Comparison of ENCODE assay signal across 8 cellular contexts in genomic region chr7:149261321-149261828, GRCh38. TPM values are rescaled to one million over a fixed set of nuclear protein-coding genes. Genes with fewer than 3 reads are reported as not detected.
DNase-seq lines count a peak whose midpoint lies in the region; ATAC-seq, FAIRE-seq and TF ChIP-seq lines count a peak whose summit lies in the region.

No MANE protein-coding gene starts in this region.

- peaks cover 0 to 7% of the 10 kb centered on the region in 2 donors for H3K36me3 ChIP-seq in vagina

- peak overlapping the region; percentile 90 for H3K27ac ChIP-seq in vagina

- ATAC-seq in GM21723 (IDR thresholded peaks at IDR 0.05; ENCODE audit: unreplicated experiment) (peak; percentile 18), GM21737 (IDR thresholded peaks at IDR 0.05; ENCODE audit: unreplicated experiment) (no peak)

- H3K27me3 ChIP-seq in mononuclear cell (ENCODE audit: insufficient read depth, low read length) (no peaks in the 10 kb centered on the region), vagina (no peaks in the 10 kb centered on the region)

- peak; percentile 66 for DNase-seq in DMS53 (lab: John Stamatoyannopoulos, UW)
- DNase-seq in RCC 7860 (ENCODE audit: low spot score): peak; percentile 14
- peak; percentile 29 for DNase-seq in dermis blood vessel endothelial cell
- DNase-seq in vagina (ENCODE audit: extremely low spot score in 2 of 2): no peak
- DNase-seq in DMS79 treated with DMSO at 0.1 percent for 48 hours (lab: John Stamatoyannopoulos, UW): no peak

- intact Hi-C loops in vagina (cut with DNase I): no loop called here

- H3K4me3 ChIP-seq in mononuclear cell (ENCODE audit: low read length) (peak overlapping the region; percentile 51), vagina (peak overlapping the region; percentile 61 to 73)

- TF ChIP-seq CTCF in vagina (IDR thresholded peaks at IDR 0.05): no peak

- no peak for FAIRE-seq in RCC 7860 (lab: Jason Lieb, UNC)

- H3K9me3 ChIP-seq in mononuclear cell (ENCODE audit: low read depth, low read length) (no peaks in the 10 kb centered on the region), vagina (no peaks in the 10 kb centered on the region)

- H3K4me1 ChIP-seq in mononuclear cell (ENCODE audit: insufficient read depth, low read length): peaks cover 17% of the 10 kb centered on the region
- H3K4me1 ChIP-seq in vagina: peaks cover 20% of the 10 kb centered on the region

- no peak for TF ChIP-seq POLR2A in vagina (IDR thresholded peaks at IDR 0.05)

RNA-seq across cellular contexts. Expression of gene ZNF783, which starts 0.6 kb away (rescaled TPM):
- total RNA-seq in dermis blood vessel endothelial cell (6.7 and 7.5 TPM in 2 replicates), mononuclear cell (8.5 TPM), vagina (13.8 TPM)

RNA-seq across cellular contexts. Expression of gene ZNF212, which starts 21.9 kb away (rescaled TPM):
- total RNA-seq in dermis blood vessel endothelial cell (3.7 and 4.6 TPM in 2 replicates), mononuclear cell (9.2 TPM), vagina (8.8 TPM)

Comparison
In these comparisons a context has a peak if more than half of its experiments do, and no peak if none do; other contexts are left out.
1. DNase-seq: peak in DMS53 (single experiment), RCC 7860 (single experiment) and dermis blood vessel endothelial cell (single experiment); none in vagina (0 of 2) and DMS79 treated with DMSO at 0.1 percent for 48 hours (single experiment).